In genomic region chr7:74289018-74289659, GRCh38 we compare ENCODE assay signal across 8 cellular contexts. TPM values are rescaled to one million over a fixed set of nuclear protein-coding genes. Genes with fewer than 3 reads are reported as not detected.
DNase-seq lines count a peak whose midpoint lies in the region; ATAC-seq and TF ChIP-seq lines count a peak whose summit lies in the region.

Gene CLIP2 (plus strand): TSS chr7:74289407. CDS start chr7:74317547, 28,140 bp downstream.

- DNase-seq in DMS153 (lab: John Stamatoyannopoulos, UW), result peak; percentile 33
- peak; percentile 30 for DNase-seq in GOT3 (lab: John Stamatoyannopoulos, UW)
- DNase-seq in NCI-H1694 (lab: John Stamatoyannopoulos, UW), result peak; percentile 25
- peak; percentile 72 for DNase-seq in MCF 10A (ENCODE audit: unreplicated experiment)
- DNase-seq in skeletal muscle cell (ENCODE audit: low read depth), result no peak

- H3K4me1 Mint-ChIP-seq in MCF 10A (ENCODE audit: insufficient read depth, unreplicated experiment), result peaks cover 15% of the 10 kb centered on the region

- ATAC-seq in HG03039 (IDR thresholded peaks at IDR 0.05; ENCODE audit: unreplicated experiment), result no peak

- no peak within 1 kb of the TSS for H3K27ac Mint-ChIP-seq in MCF 10A (ENCODE audit: low read depth, unreplicated experiment)

- no peaks in the 10 kb centered on the region for H3K9me3 ChIP-seq in iPS-18a (ENCODE audit: control insufficient read depth, low read depth, low read length)

- peaks cover 7% of the 10 kb centered on the region for H3K36me3 Mint-ChIP-seq in MCF 10A (ENCODE audit: insufficient read depth, unreplicated experiment)

- no peaks in the 10 kb centered on the region for H3K9me3 Mint-ChIP-seq in MCF 10A (ENCODE audit: unreplicated experiment)

- CTCF ChIA-PET in MCF 10A (lab: Yijun Ruan, JAX), result interaction anchor here (0.5 to 5.1 kb wide), 10 partner anchors 11 to 262 kb away, joined by 3 to 27 read pairs (median 4); partner anchors contain the start of gene LIMK1

- peak within 1 kb of the TSS; percentile 70 for H3K4me3 Mint-ChIP-seq in MCF 10A (ENCODE audit: unreplicated experiment)

- H3K27ac ChIP-seq in VCaP (peak within 1 kb of the TSS; percentile 59; the same call in 1 of the 2 replicates), iPS-18a (ENCODE audit: low read length) (no peak within 1 kb of the TSS)

- no peak for TF ChIP-seq CTCF in VCaP (conservative IDR thresholded peaks at IDR 0.05)
- TF ChIP-seq CTCF in MCF 10A (IDR thresholded peaks at IDR 0.05; ENCODE audit: unreplicated experiment), result no peak

- H3K36me3 ChIP-seq in iPS-18a (ENCODE audit: control insufficient read depth, low read depth, low read length), result no peaks in the 10 kb centered on the region

- peak within 1 kb of the TSS; percentile 60 for H3K4me3 ChIP-seq in iPS-18a (ENCODE audit: low read length)
- H3K4me3 ChIP-seq in skeletal muscle cell (ENCODE audit: low read depth, low read length), result peak within 1 kb of the TSS; percentile 71

- peak within 1 kb of the TSS; percentile 27 for H3K9ac ChIP-seq in iPS-18a (ENCODE audit: low read length)

- no TSS peak for BruUV-seq in MCF 10A (replicated peaks; lab: Mats Ljungman, UMichigan)

- intact Hi-C loops in MCF 10A (cut with micrococcal nuclease), result loop anchor here (1.0 to 2.0 kb wide), 2 partner anchors 19 to 106 kb away; no protein-coding TSS in a partner anchor

- no peaks in the 10 kb centered on the region for H3K27me3 Mint-ChIP-seq in MCF 10A (ENCODE audit: insufficient read depth, unreplicated experiment)

- peaks cover 27% of the 10 kb centered on the region for H3K27me3 ChIP-seq in iPS-18a (ENCODE audit: control insufficient read depth, insufficient read depth, low read length)

- peaks cover 15% of the 10 kb centered on the region for H3K4me1 ChIP-seq in iPS-18a (ENCODE audit: control insufficient read depth, low read depth, low read length)

- POLR2A ChIA-PET in MCF 10A (lab: Yijun Ruan, JAX), result interaction anchor here (1.0 to 3.0 kb wide), 5 partner anchors 9 to 114 kb away, joined by 3 to 29 read pairs (median 11); no protein-coding TSS in a partner anchor

RNA-seq across cellular contexts. Expression of gene CLIP2, which starts in this region (rescaled TPM):
- 13.7 and 14.2 TPM in 2 replicates for total RNA-seq in MCF 10A (2022)
